Comparison of ENCODE assay signal across 8 cellular contexts in the genomic region with DNA sequence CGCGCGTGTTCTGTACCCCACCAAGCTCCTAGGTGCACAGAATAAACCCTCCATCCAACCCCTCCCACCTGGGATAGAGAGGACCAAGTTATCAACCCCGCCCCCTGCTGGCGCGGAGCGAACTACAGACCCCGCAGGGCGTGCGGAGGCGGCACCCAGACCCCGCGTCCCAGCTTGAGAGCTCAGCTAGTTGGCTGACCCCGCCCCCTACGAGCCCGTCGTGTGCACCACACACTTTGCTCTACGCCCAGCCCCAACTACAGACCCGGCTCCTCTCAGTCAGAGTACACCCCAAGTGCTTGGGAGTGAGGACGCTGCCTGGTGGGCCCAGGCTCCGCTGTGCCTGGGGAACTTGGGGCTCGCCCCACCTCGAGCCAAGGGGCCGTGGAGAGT. TPM values are rescaled to one million over a fixed set of nuclear protein-coding genes. Genes with fewer than 3 reads are reported as not detected.
DNase-seq lines count a peak whose midpoint lies in the region; TF ChIP-seq lines count a peak whose summit lies in the region.

No MANE protein-coding gene starts in this region.

- no peak overlapping the region for H3K9ac ChIP-seq in OCI-LY3 (ENCODE audit: low read length)
- H3K9ac ChIP-seq in neuronal stem cell (ENCODE audit: low read depth, low read length, poor library complexity), result peak overlapping the region; percentile 87

- H3K4me1 ChIP-seq in OCI-LY3 (ENCODE audit: low read length), result no peaks in the 10 kb centered on the region; the same call in 1 of the 2 replicates
- peaks cover 0 to 10% of the 10 kb centered on the region in 2 donors for H3K4me1 ChIP-seq in neuronal stem cell (ENCODE audit: control insufficient read depth in 2 of 2, insufficient read depth in 1 of 2, low read depth in 1 of 2, low read length in 2 of 2)

- H2BK12ac ChIP-seq in neuronal stem cell (ENCODE audit: low read length), result peak overlapping the region; percentile 67

- H3K18ac ChIP-seq in neuronal stem cell (ENCODE audit: low read length), result peak overlapping the region; percentile 89

- WGBS in neuronal stem cell (ENCODE audit: extremely low coverage in 2 of 2, insufficient read length in 2 of 2, insufficient replicate concordance in 1 of 2), 2 donors, result no CpG with 5 or more reads among the region's 24 CpGs

- H4K8ac ChIP-seq in neuronal stem cell (ENCODE audit: low read depth, low read length), result no peak overlapping the region

- peak overlapping the region; percentile 89 for H3K23ac ChIP-seq in neuronal stem cell (ENCODE audit: low read depth, low read length, poor library complexity)

- H2BK15ac ChIP-seq in neuronal stem cell (ENCODE audit: low read length), result no peak overlapping the region

- TF ChIP-seq POLR2A in erythroblast (IDR thresholded peaks at IDR 0.05; ENCODE audit: low read length), result no peak

- no peak overlapping the region for H4K91ac ChIP-seq in neuronal stem cell (ENCODE audit: low read depth, low read length, poor library complexity)

- H4K20me1 ChIP-seq in OCI-LY3 (ENCODE audit: insufficient read depth, low read length), result no peaks in the 10 kb centered on the region

- no peak overlapping the region for H2BK120ac ChIP-seq in neuronal stem cell (ENCODE audit: low read depth, low read length)

- TF ChIP-seq CTCF in GM06990 (IDR thresholded peaks at IDR 0.05; ENCODE audit: insufficient read depth, low read length, poor library complexity, severe bottlenecking), result peak; percentile 67
- TF ChIP-seq CTCF in OCI-LY3 (IDR thresholded peaks at IDR 0.05; ENCODE audit: low read depth, low read length), result peak; percentile 43

- H3K36me3 ChIP-seq in GM06990 (ENCODE audit: control insufficient read depth, insufficient read depth, low read length) (no peaks in the 10 kb centered on the region), OCI-LY3 (replicated peaks; ENCODE audit: low read depth, low read length) (no peaks in the 10 kb centered on the region), neuronal stem cell (replicated peaks in 1 of 2; ENCODE audit: control insufficient read depth in 2 of 2, insufficient read depth in 2 of 2, low read length in 2 of 2) (no peaks in the 10 kb centered on the region)

- peak overlapping the region; percentile 90 for H3K14ac ChIP-seq in neuronal stem cell (ENCODE audit: low read length)

- H3K4me3 ChIP-seq in GM06990 (replicated peaks; ENCODE audit: low read depth, low read length) (no peak overlapping the region), OCI-LY3 (ENCODE audit: low read length) (no peak overlapping the region), neuronal stem cell (ENCODE audit: low read length in 2 of 2) (peak overlapping the region in 1 of 2 donors; percentile 73)

- H3K27ac ChIP-seq in OCI-LY3 (ENCODE audit: low read length) (no peak overlapping the region), neuronal stem cell (replicated peaks; ENCODE audit: low read length) (no peak overlapping the region)

- H3K79me1 ChIP-seq in neuronal stem cell (ENCODE audit: low read depth, low read length), result no peaks in the 10 kb centered on the region

- peak; percentile 59 for DNase-seq in GM06990 (ENCODE audit: extremely low read depth, insufficient read length)
- DNase-seq in erythroblast (lab: John Stamatoyannopoulos, UW), result peak; percentile 28 to 38
- peak; percentile 65 for DNase-seq in neuronal stem cell (ENCODE audit: low spot score)
- DNase-seq in NCI-H345 treated with DMSO at 0.1 percent for 48 hours (lab: John Stamatoyannopoulos, UW; ENCODE audit: unreplicated experiment), result no peak
- DNase-seq in RKO (ENCODE audit: low spot score), result no peak
- DNase-seq in H4 (ENCODE audit: low spot score), result no peak
- no peak for DNase-seq in SHP77 treated with DMSO at 0.1 percent for 48 hours (lab: John Stamatoyannopoulos, UW)

- H2AK5ac ChIP-seq in neuronal stem cell (ENCODE audit: low read depth, low read length), result no peak overlapping the region

- no peak overlapping the region for H3K4ac ChIP-seq in neuronal stem cell (ENCODE audit: low read length)

- H3K27me3 ChIP-seq in GM06990 (replicated peaks; ENCODE audit: control insufficient read depth, insufficient read depth, low read length), result peaks cover 4% of the 10 kb centered on the region
- H3K27me3 ChIP-seq in OCI-LY3 (ENCODE audit: low read depth, low read length), result peaks cover 3% of the 10 kb centered on the region; the same call in 1 of the 2 replicates
- H3K27me3 ChIP-seq in neuronal stem cell (ENCODE audit: control insufficient read depth in 3 of 3, insufficient read depth in 3 of 3, low read depth in 1 of 3, low read length in 3 of 3), result peaks cover 6 to 49% (median 34%) of the 10 kb centered on the region in 3 experiments

- H3K4me2 ChIP-seq in OCI-LY3 (ENCODE audit: low read length) (no peak overlapping the region), neuronal stem cell (ENCODE audit: insufficient read depth, low read length, poor library complexity, severe bottlenecking) (peak overlapping the region; percentile 97)

- H2BK5ac ChIP-seq in neuronal stem cell (ENCODE audit: low read length), result no peak overlapping the region

- H3K79me2 ChIP-seq in OCI-LY3 (ENCODE audit: low read length), result no peaks in the 10 kb centered on the region

- H2AFZ ChIP-seq in OCI-LY3 (ENCODE audit: low read depth, low read length), result no peak overlapping the region
- peak overlapping the region; percentile 84 for H2AFZ ChIP-seq in neuronal stem cell (ENCODE audit: low read length)

- no peaks in the 10 kb centered on the region for H3K9me3 ChIP-seq in OCI-LY3 (ENCODE audit: insufficient read depth, low read length)
- no peaks in the 10 kb centered on the region for H3K9me3 ChIP-seq in neuronal stem cell (replicated peaks in 1 of 2; ENCODE audit: control insufficient read depth in 2 of 2, insufficient read depth in 1 of 2, low read depth in 1 of 2, low read length in 2 of 2)

RNA-seq across cellular contexts. Expression of gene GRIN2A, which starts 1.5 kb away (rescaled TPM):
- 0.20 TPM for polyA plus RNA-seq in neuronal stem cell (2013, experiment 1 of 2)
- polyA plus RNA-seq in neuronal stem cell (2013, experiment 2 of 2), result 0.21 TPM
- 0.17 TPM in 1 of 2 replicates, not detected in the other for total RNA-seq in H4 (2014; rRNA removed; shearing (Covaris generic))

Comparison
In these comparisons a context has a peak if more than half of its experiments do, and no peak if none do; other contexts are left out.
1. DNase-seq: peak in GM06990 (single experiment), erythroblast (2 of 2) and neuronal stem cell (single experiment); none in NCI-H345 treated with DMSO at 0.1 percent for 48 hours (single experiment), RKO (single experiment), H4 (single experiment) and SHP77 treated with DMSO at 0.1 percent for 48 hours (single experiment).